In genomic region chr3:130841357-130841756, GRCh38 we compare ENCODE assay signal across 17 cellular contexts. TPM values are rescaled to one million over a fixed set of nuclear protein-coding genes. Genes with fewer than 3 reads are reported as not detected.
DNase-seq lines count a peak whose midpoint lies in the region; ATAC-seq and TF ChIP-seq lines count a peak whose summit lies in the region.
"Had no signal": no experiment of that assay in that cellular context is flagged by ENCODE, and none has a peak within 500 bp of the region (broad histone marks: within the 10 kb centered on the region; RNA-seq: fewer than 3 reads in every experiment).

No MANE protein-coding gene starts in this region.

- intact Hi-C loops in left cardiac atrium (cut with DNase I): no loop called here

- H3K4me2 ChIP-seq in BLaER1 treated with 17β-estradiol and CSF1 and Interleukin-3, amounts not matched to agents 10 nM and 100 nM: peak overlapping the region in 8 of 11 experiments; percentile 0 to 53 (median 7); a peak in 6 of 22 replicates
- no peak overlapping the region for H3K4me2 ChIP-seq in GM23248 (ENCODE audit: unreplicated experiment)

- H3K27me3 ChIP-seq in BLaER1 treated with 17β-estradiol and CSF1 and Interleukin-3, amounts not matched to agents 10 nM and 100 nM: no peaks in the 10 kb centered on the region
- 0 out of 2 replicates have a peak, but pooled peaks cover 9% of the 10 kb centered on the region for H3K27me3 ChIP-seq in GM23248 (replicated peaks; ENCODE audit: insufficient read depth)
- H3K27me3 ChIP-seq: upper lobe of left lung had no signal

- H3K79me2 ChIP-seq in GM23248 (ENCODE audit: insufficient read depth): no peaks in the 10 kb centered on the region

- no peaks in the 10 kb centered on the region for H3K9me2 ChIP-seq in GM23248 (ENCODE audit: insufficient read depth)

- DNase-seq in GM23248 (peak; percentile 51), RPMI8226 (peak; percentile 21), left cardiac atrium (no peak), DMS153 treated with DMSO at 0.1 percent for 48 hours (lab: John Stamatoyannopoulos, UW; ENCODE audit: unreplicated experiment) (no peak), erythroblast (lab: John Stamatoyannopoulos, UW) (no peak)
- DNase-seq: ACHN; activated CD4-positive, alpha-beta T cell treated with anti-CD3 and anti-CD28 coated beads for 1 hour; activated naive CD8-positive, alpha-beta T cell treated with anti-CD3 and anti-CD28 coated beads, Interleukin-2, amount 10 ng/mL, durations not matched to agents 7 days and 5 days; cortex of kidney; NCI-H187 treated with DMSO at 0.1 percent for 48 hours; stimulated activated CD4-positive, alpha-beta T cell treated with anti-CD3 and anti-CD28 coated beads, Interleukin-2, amount 100 ng/mL, for 24 hours; stimulated activated naive CD8-positive, alpha-beta T cell treated with anti-CD3 and anti-CD28 coated beads, Interleukin-15, amount 100 ng/mL, for 72 hours; upper lobe of left lung had no signal

- no peaks in the 10 kb centered on the region for H4K20me1 ChIP-seq in BLaER1 treated with 17β-estradiol and CSF1 and Interleukin-3, amounts not matched to agents 10 nM and 100 nM
- H4K20me1 ChIP-seq in GM23248 (ENCODE audit: insufficient read depth): no peaks in the 10 kb centered on the region

- TF ChIP-seq POLR2A in erythroblast (IDR thresholded peaks at IDR 0.05; ENCODE audit: low read length): no peak

- no peaks in the 10 kb centered on the region for H3K36me3 ChIP-seq in BLaER1 treated with 17β-estradiol and CSF1 and Interleukin-3, amounts not matched to agents 10 nM and 100 nM
- H3K36me3 ChIP-seq in GM23248 (ENCODE audit: low read depth): no peaks in the 10 kb centered on the region
- H3K36me3 ChIP-seq: upper lobe of left lung had no signal

- no peak overlapping the region for H3K4me3 ChIP-seq in BLaER1 treated with 17β-estradiol and CSF1 and Interleukin-3, amounts not matched to agents 10 nM and 100 nM
- H3K4me3 ChIP-seq in GM23248: no peak overlapping the region
- H3K4me3 ChIP-seq: upper lobe of left lung had no signal

- H3K27ac ChIP-seq in BLaER1 treated with 17β-estradiol and CSF1 and Interleukin-3, amounts not matched to agents 10 nM and 100 nM: no peak overlapping the region
- no peak overlapping the region for H3K27ac ChIP-seq in GM23248
- H3K27ac ChIP-seq: upper lobe of left lung had no signal

- H3K9ac ChIP-seq in BLaER1 treated with 17β-estradiol and CSF1 and Interleukin-3, amounts not matched to agents 10 nM and 100 nM: no peak overlapping the region
- H3K9ac ChIP-seq in GM23248: no peak overlapping the region

- ATAC-seq in left cardiac atrium: peak; percentile 62 to 68
- no peak for ATAC-seq in GM18858 (IDR thresholded peaks at IDR 0.05; ENCODE audit: unreplicated experiment)
- no peak for ATAC-seq in GM19455 (IDR thresholded peaks at IDR 0.05; ENCODE audit: unreplicated experiment)
- ATAC-seq: left lobe of liver; stimulated activated naive CD8-positive, alpha-beta T cell treated with anti-CD3 and anti-CD28 coated beads, Interleukin-15, amount 100 ng/mL, for 72 hours had no signal

- no peaks in the 10 kb centered on the region for H3F3A ChIP-seq in GM23248 (ENCODE audit: insufficient read depth)

- H3K4me1 ChIP-seq in BLaER1 treated with 17β-estradiol and CSF1 and Interleukin-3, amounts not matched to agents 10 nM and 100 nM: peaks cover 14 to 25% (median 16%) of the 10 kb centered on the region in 10 experiments
- H3K4me1 ChIP-seq in GM23248 (ENCODE audit: insufficient read depth): no peaks in the 10 kb centered on the region

- no peaks in the 10 kb centered on the region for H3K9me3 ChIP-seq in BLaER1 treated with 17β-estradiol and CSF1 and Interleukin-3, amounts not matched to agents 10 nM and 100 nM (replicated peaks in 1 of 11)
- no peaks in the 10 kb centered on the region for H3K9me3 ChIP-seq in GM23248 (ENCODE audit: low read depth)
- H3K9me3 ChIP-seq: upper lobe of left lung had no signal

- H2AFZ ChIP-seq in GM23248: no peak overlapping the region

- in situ Hi-C loops in GM23248 (cut with MboI): no loop called here

- WGBS in GM23248 (ENCODE audit: low coverage in 1 of 2, low lambda C conversion rate in 2 of 2, missing lambda C conversion rate in 2 of 2), 2 experiments: 24 to 25% methylated on average over 2 of the region's 2 CpGs

RNA-seq across cellular contexts. Expression of gene ATP2C1, which starts 52.5 kb away (rescaled TPM):
- 68.5 and 73.6 TPM in 2 replicates for total RNA-seq in GM23248 (2014; rRNA removed; shearing (Covaris generic))
- 65.8 and 74.7 TPM in 2 replicates for polyA plus RNA-seq in GM23248 (2016; fragmentation: Nextera tagmentation; extraction: Ambion mirVana)
- total RNA-seq in left cardiac atrium: 10 to 100 TPM; 51.0 to 51.9 TPM

Comparison
In these comparisons a context has a peak if more than half of its experiments do, and no peak if none do; other contexts are left out.
1. DNase-seq: peak in GM23248 (single experiment) and RPMI8226 (single experiment); none in left cardiac atrium (single experiment), DMS153 treated with DMSO at 0.1 percent for 48 hours (single experiment) and erythroblast (0 of 2).
2. ATAC-seq: peak in left cardiac atrium (2 of 2); none in GM18858 (single experiment) and GM19455 (single experiment).